In genomic region chr6:44156494-44157151, GRCh38 we compare ENCODE assay signal across 1 cellular context.
TF ChIP-seq lines count a peak whose summit lies in the region.

No MANE protein-coding gene starts in this region.

TF ChIP-seq in HepG2, 621 proteins besides CTCF, POLR2A, EP300 and RAD21 (continued from another document and continues in another):
- no peak; the same call in 1 of the 2 replicates for TF ChIP-seq ZNF34 (CRISPR knock-in tag; IDR thresholded peaks at IDR 0.05; ENCODE audit: borderline replicate concordance)
- peak; percentile 87; the same call in 1 of the 2 replicates for TF ChIP-seq MED13 (CRISPR knock-in tag; IDR thresholded peaks at IDR 0.05)
- TF ChIP-seq DNMT3B (CRISPR knock-in tag; conservative IDR thresholded peaks at IDR 0.05): no peak
- peak; percentile 72; the same call in 1 of the 2 replicates for TF ChIP-seq NFATC3 (CRISPR knock-in tag; IDR thresholded peaks at IDR 0.05)
- no peak; the same call in 1 of the 2 replicates for TF ChIP-seq ZNF44 (CRISPR knock-in tag; IDR thresholded peaks at IDR 0.05)
- no peak for TF ChIP-seq MTF1 (CRISPR knock-in tag; IDR thresholded peaks at IDR 0.05)
- TF ChIP-seq ZBTB7B (CRISPR knock-in tag; IDR thresholded peaks at IDR 0.05): peak; percentile 92
- TF ChIP-seq CBX1 (IDR thresholded peaks at IDR 0.05; ENCODE audit: low read depth): peak; percentile 35
- TF ChIP-seq SNAPC2 (CRISPR knock-in tag; IDR thresholded peaks at IDR 0.05): peak; percentile 79
- TF ChIP-seq DBP (CRISPR knock-in tag; IDR thresholded peaks at IDR 0.05; ENCODE audit: not compliant biosample characterization): no peak
- TF ChIP-seq MTF2 (CRISPR knock-in tag; IDR thresholded peaks at IDR 0.05; ENCODE audit: borderline replicate concordance): peak; percentile 73; the same call in 1 of the 2 replicates
- TF ChIP-seq ZNF761 (CRISPR knock-in tag; conservative IDR thresholded peaks at IDR 0.05): peak; percentile 82; the same call in 1 of the 2 replicates
- TF ChIP-seq ELF4 (CRISPR knock-in tag; IDR thresholded peaks at IDR 0.05; ENCODE audit: borderline replicate concordance): no peak
- TF ChIP-seq ATF5 (CRISPR knock-in tag; IDR thresholded peaks at IDR 0.05; ENCODE audit: low read depth): no peak
- TF ChIP-seq ZNF619 (CRISPR knock-in tag; IDR thresholded peaks at IDR 0.05): no peak
- TF ChIP-seq ZNF276 (CRISPR knock-in tag; IDR thresholded peaks at IDR 0.05; ENCODE audit: low read depth): 0 out of 2 replicates have a peak, but pooled peaks have one; percentile 28
- peak; percentile 98 for TF ChIP-seq FOXO1 (CRISPR knock-in tag; IDR thresholded peaks at IDR 0.05)
- 0 out of 2 replicates have a peak, but pooled peaks have one; percentile 30 for TF ChIP-seq ZFYVE20 (CRISPR knock-in tag; IDR thresholded peaks at IDR 0.05; ENCODE audit: borderline replicate concordance, low read depth)
- TF ChIP-seq THYN1 (CRISPR knock-in tag; IDR thresholded peaks at IDR 0.05; ENCODE audit: borderline replicate concordance, low read depth): no peak
- no peak for TF ChIP-seq KLF12 (CRISPR knock-in tag; IDR thresholded peaks at IDR 0.05; ENCODE audit: borderline replicate concordance)
- TF ChIP-seq ZNF597 (CRISPR knock-in tag; IDR thresholded peaks at IDR 0.05): no peak
- TF ChIP-seq MXD4 (CRISPR knock-in tag; IDR thresholded peaks at IDR 0.05): no peak; the same call in none of the 2 replicates
- peak; percentile 96 for TF ChIP-seq HDAC2 (CRISPR knock-in tag; IDR thresholded peaks at IDR 0.05)
- peak; percentile 91; the same call in 1 of the 2 replicates for TF ChIP-seq ZNF788 (CRISPR knock-in tag; IDR thresholded peaks at IDR 0.05; ENCODE audit: borderline replicate concordance)
- TF ChIP-seq MTA1 (CRISPR knock-in tag; IDR thresholded peaks at IDR 0.05; ENCODE audit: borderline replicate concordance): peak; percentile 99
- TF ChIP-seq TRIM24 (CRISPR knock-in tag; IDR thresholded peaks at IDR 0.05): no peak
- no peak for TF ChIP-seq E2F2 (CRISPR knock-in tag; IDR thresholded peaks at IDR 0.05; ENCODE audit: borderline replicate concordance)
- peak; percentile 91; the same call in 1 of the 2 replicates for TF ChIP-seq ZNF609 (CRISPR knock-in tag; IDR thresholded peaks at IDR 0.05; ENCODE audit: borderline replicate concordance)
- no peak for TF ChIP-seq MAFG (CRISPR knock-in tag; IDR thresholded peaks at IDR 0.05)
- TF ChIP-seq KIAA2018 (CRISPR knock-in tag; IDR thresholded peaks at IDR 0.05; ENCODE audit: borderline replicate concordance): no peak; the same call in 1 of the 2 replicates
- 0 out of 2 replicates have a peak, but pooled peaks have one; percentile 69 for TF ChIP-seq RFXANK (CRISPR knock-in tag; IDR thresholded peaks at IDR 0.05)
- peak; percentile 86; the same call in 1 of the 2 replicates for TF ChIP-seq THRA (CRISPR knock-in tag; IDR thresholded peaks at IDR 0.05; ENCODE audit: borderline replicate concordance)
- TF ChIP-seq KDM3A (CRISPR knock-in tag; IDR thresholded peaks at IDR 0.05; ENCODE audit: low read depth): peak; percentile 96
- peak; percentile 75; the same call in 1 of the 2 replicates for TF ChIP-seq MLX (CRISPR knock-in tag; IDR thresholded peaks at IDR 0.05)
- TF ChIP-seq ZFP36L2 (CRISPR knock-in tag; IDR thresholded peaks at IDR 0.05): no peak
- no peak for TF ChIP-seq ZBTB42 (CRISPR knock-in tag; IDR thresholded peaks at IDR 0.05)
- TF ChIP-seq ZFX (CRISPR knock-in tag; IDR thresholded peaks at IDR 0.05; ENCODE audit: low read depth): peak; percentile 93
- peak; percentile 76; the same call in 1 of the 3 replicates for TF ChIP-seq MXI1 (IDR thresholded peaks at IDR 0.05; ENCODE audit: borderline replicate concordance, low read depth, low read length)
- TF ChIP-seq SSRP1 (CRISPR knock-in tag; IDR thresholded peaks at IDR 0.05): no peak
- TF ChIP-seq ZNF713 (CRISPR knock-in tag; IDR thresholded peaks at IDR 0.05): peak; percentile 62; the same call in 1 of the 2 replicates
- peak; percentile 64; the same call in 1 of the 2 replicates for TF ChIP-seq CHD2 (IDR thresholded peaks at IDR 0.05; ENCODE audit: low read depth, low read length)
